In genomic region chr4:122632396-122633143, GRCh38 we compare ENCODE assay signal across 12 cellular contexts. TPM values are rescaled to one million over a fixed set of nuclear protein-coding genes. Genes with fewer than 3 reads are reported as not detected.
DNase-seq lines count a peak whose midpoint lies in the region; ATAC-seq and TF ChIP-seq lines count a peak whose summit lies in the region.
"Had no signal": no experiment of that assay in that cellular context is flagged by ENCODE, and none has a peak within 500 bp of the region (broad histone marks: within the 10 kb centered on the region; RNA-seq: fewer than 3 reads in every experiment).

No MANE protein-coding gene starts in this region.

- ATAC-seq in GM18511 (IDR thresholded peaks at IDR 0.05; ENCODE audit: unreplicated experiment) = peak; percentile 85
- ATAC-seq in GM21381 (IDR thresholded peaks at IDR 0.05; ENCODE audit: unreplicated experiment) = peak; percentile 72
- ATAC-seq in HG03432 (IDR thresholded peaks at IDR 0.05; ENCODE audit: unreplicated experiment) = peak; percentile 85
- ATAC-seq in Right ventricle myocardium inferior = no peak

- POLR2A ChIA-PET in A673 (lab: Charles Lee; ENCODE audit: low non-redundant PET) = no interaction called here

- H3K27me3 ChIP-seq in A673 (replicated peaks; ENCODE audit: insufficient read depth, low read depth, low read length, poor library complexity) = no peaks in the 10 kb centered on the region

- no peaks in the 10 kb centered on the region for H3K4me1 ChIP-seq in A673 (ENCODE audit: insufficient read depth, low read length, poor library complexity, severe bottlenecking)

- H3K27ac ChIP-seq in A673 (ENCODE audit: low read depth, low read length, poor library complexity, severe bottlenecking) = no peak overlapping the region

- TF ChIP-seq CTCF in fibroblast of mammary gland (conservative IDR thresholded peaks at IDR 0.05; ENCODE audit: control insufficient read depth, insufficient read depth, low read depth, low read length) (no peak), A673 (conservative IDR thresholded peaks at IDR 0.05; ENCODE audit: low read depth, low read length) (no peak)

- no peaks in the 10 kb centered on the region for H3K9me3 ChIP-seq in A673 (ENCODE audit: low read depth, low read length, poor library complexity, severe bottlenecking)

- no peak overlapping the region for H3K4me3 ChIP-seq in fibroblast of mammary gland (ENCODE audit: control insufficient read depth, low read depth, low read length)
- H3K4me3 ChIP-seq in A673 (ENCODE audit: low read depth, low read length, poor library complexity, severe bottlenecking) = no peak overlapping the region

- DNase-seq in fibroblast of mammary gland (ENCODE audit: low read depth) (peak; percentile 7), Right ventricle myocardium inferior (ENCODE audit: missing footprints) (no peak), NCI-H2029 treated with DMSO at 0.1 percent for 48 hours (lab: John Stamatoyannopoulos, UW) (no peak), A673 (ENCODE audit: low spot score) (no peak)
- no peak for DNase-seq in activated naive CD4-positive, alpha-beta T cell treated with anti-CD3 and anti-CD28 coated beads, Interleukin-2, amount 50 U/mL, for 16 hours
- DNase-seq: activated CD4-positive, alpha-beta T cell treated with anti-CD3 and anti-CD28 coated beads for 4 hours had no signal

- CTCF ChIA-PET in A673 (lab: Charles Lee) = no interaction called here

- H3K36me3 ChIP-seq in A673 (ENCODE audit: insufficient read depth, low read length, poor library complexity, severe bottlenecking) = no peaks in the 10 kb centered on the region

- intact Hi-C loops in Right ventricle myocardium inferior (cut with DNase I) (no loop called here), A673 (cut with micrococcal nuclease; ENCODE audit: unreplicated experiment) (no loop called here)

- BruUV-seq in A673 (replicated peaks; lab: Mats Ljungman, UMichigan) = no TSS peak

RNA-seq across cellular contexts. Expression of gene IL21, which starts 11.7 kb away (rescaled TPM):
- not detected for total RNA-seq in Right ventricle myocardium inferior
- total RNA-seq in A673 (2021) = not detected in 2 replicates
- total RNA-seq: dermis microvascular lymphatic vessel endothelial cell, kidney epithelial cell, skeletal muscle tissue had no signal
